Comparison of ENCODE assay signal across 27 cellular contexts in genomic region chr7:56003749-56004148, GRCh38.
"Had no signal": no experiment of that assay in that cellular context is flagged by ENCODE, and none has a peak within 500 bp of the region (broad histone marks: within the 10 kb centered on the region; RNA-seq: fewer than 3 reads in every experiment).

No MANE protein-coding gene starts in this region.

- H3K9me3 ChIP-seq: esophagus squamous epithelium, gastrocnemius medialis, heart right ventricle, left lung, lower lobe of right lung, mucosa of descending colon had no signal

- H3K4me1 ChIP-seq: gastrocnemius medialis, left lung, lower lobe of right lung had no signal

- DNase-seq: effector CD8-positive, alpha-beta T cell; effector memory CD8-positive, alpha-beta T cell; endodermal cell; erythroblast; esophagus squamous epithelium; foreskin fibroblast; foreskin melanocyte; gastrocnemius medialis; glutamatergic neuron; head of caudate nucleus; heart right ventricle; hippocampal formation; left cardiac atrium; left lung; left ventricle myocardium superior; lower lobe of right lung; mesenchymal stem cell; mucosa of descending colon; naive B cell had no signal

- H3K27ac Mint-ChIP-seq: effector memory CD8-positive, alpha-beta T cell; endodermal cell; mesothelial cell of epicardium had no signal

- H3K27ac ChIP-seq: coronary artery, epithelial cell of prostate, esophagus squamous epithelium, gastrocnemius medialis, heart right ventricle, left lung, lower lobe of right lung had no signal

- H3K27me3 ChIP-seq: esophagus squamous epithelium, gastrocnemius medialis, heart right ventricle, left lung had no signal

- H3K27me3 Mint-ChIP-seq: effector memory CD8-positive, alpha-beta T cell; naive B cell had no signal

- H3K4me3 Mint-ChIP-seq: effector memory CD8-positive, alpha-beta T cell; endodermal cell; mesothelial cell of epicardium; naive B cell had no signal

- H3K9me3 Mint-ChIP-seq: effector memory CD8-positive, alpha-beta T cell; endodermal cell; mesothelial cell of epicardium; naive B cell had no signal

- H3K4me1 Mint-ChIP-seq: endodermal cell, mesothelial cell of epicardium had no signal

- FAIRE-seq: colon, endometrium, islet of Langerhans, keratinocyte had no signal

- ATAC-seq: effector memory CD8-positive, alpha-beta T cell; esophagus mucosa; gastrocnemius medialis; heart right ventricle; left cardiac atrium; left lung; left ventricle myocardium superior; lower lobe of right lung; mucosa of descending colon had no signal

- H3K4me3 ChIP-seq: coronary artery, esophagus squamous epithelium, gastrocnemius medialis, heart right ventricle, left lung, lower lobe of right lung, mucosa of descending colon had no signal
